In the genomic region with DNA sequence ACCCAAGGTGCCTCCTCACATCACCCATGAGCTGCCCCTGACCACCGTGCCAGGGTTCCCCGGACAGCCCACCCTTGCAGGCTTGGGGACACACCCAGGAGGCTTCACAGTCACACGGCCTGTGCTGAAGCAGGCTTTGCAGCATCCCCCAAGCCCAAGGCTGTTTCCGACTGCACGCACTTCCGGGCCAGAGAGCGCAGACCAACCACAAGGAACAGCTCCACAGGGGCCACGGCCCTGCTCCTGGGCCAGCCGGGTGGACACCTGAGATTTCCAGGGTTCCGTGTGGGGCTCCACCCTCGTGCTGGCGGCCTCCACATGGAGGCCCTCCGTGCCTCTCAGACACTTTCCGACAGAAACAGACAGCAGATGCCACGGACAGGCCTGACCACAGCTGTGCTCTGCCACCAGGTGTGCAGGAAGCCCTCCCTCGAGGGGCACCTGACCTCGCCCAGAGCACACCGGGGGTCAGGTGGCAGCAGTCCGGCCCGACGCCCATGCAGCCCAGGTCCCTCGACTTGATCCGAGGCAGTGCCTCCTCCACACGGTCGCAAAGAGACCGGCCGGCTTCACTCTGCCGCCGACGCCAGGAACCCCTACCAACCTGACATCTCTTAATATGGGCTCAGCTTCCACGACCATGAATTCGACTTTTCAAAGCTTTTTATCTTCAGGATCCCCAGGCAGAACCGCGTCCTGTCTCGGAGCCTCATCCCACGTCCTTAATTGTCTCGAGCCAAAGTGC, we compare ENCODE assay signal across 2 cellular contexts.
TF ChIP-seq lines count a peak whose summit lies in the region.

No MANE protein-coding gene starts in this region.

TF ChIP-seq in SK-N-SH, 30 proteins besides CTCF, POLR2A, EP300 and RAD21 (continued from another document):
- TF ChIP-seq, protein P1, sequence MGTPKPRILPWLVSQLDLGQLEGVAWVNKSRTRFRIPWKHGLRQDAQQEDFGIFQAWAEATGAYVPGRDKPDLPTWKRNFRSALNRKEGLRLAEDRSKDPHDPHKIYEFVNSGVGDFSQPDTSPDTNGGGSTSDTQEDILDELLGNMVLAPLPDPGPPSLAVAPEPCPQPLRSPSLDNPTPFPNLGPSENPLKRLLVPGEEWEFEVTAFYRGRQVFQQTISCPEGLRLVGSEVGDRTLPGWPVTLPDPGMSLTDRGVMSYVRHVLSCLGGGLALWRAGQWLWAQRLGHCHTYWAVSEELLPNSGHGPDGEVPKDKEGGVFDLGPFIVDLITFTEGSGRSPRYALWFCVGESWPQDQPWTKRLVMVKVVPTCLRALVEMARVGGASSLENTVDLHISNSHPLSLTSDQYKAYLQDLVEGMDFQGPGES (IDR thresholded peaks at IDR 0.05; ENCODE audit: low read depth, low read length): no peak
- no peak for TF ChIP-seq TAF1 (IDR thresholded peaks at IDR 0.05; ENCODE audit: borderline replicate concordance, low read depth, low read length)
- no peak for TF ChIP-seq GATA2 (CRISPR knock-in tag; IDR thresholded peaks at IDR 0.05)
- no peak for TF ChIP-seq TCF12 (IDR thresholded peaks at IDR 0.05)
- TF ChIP-seq, protein P2, sequence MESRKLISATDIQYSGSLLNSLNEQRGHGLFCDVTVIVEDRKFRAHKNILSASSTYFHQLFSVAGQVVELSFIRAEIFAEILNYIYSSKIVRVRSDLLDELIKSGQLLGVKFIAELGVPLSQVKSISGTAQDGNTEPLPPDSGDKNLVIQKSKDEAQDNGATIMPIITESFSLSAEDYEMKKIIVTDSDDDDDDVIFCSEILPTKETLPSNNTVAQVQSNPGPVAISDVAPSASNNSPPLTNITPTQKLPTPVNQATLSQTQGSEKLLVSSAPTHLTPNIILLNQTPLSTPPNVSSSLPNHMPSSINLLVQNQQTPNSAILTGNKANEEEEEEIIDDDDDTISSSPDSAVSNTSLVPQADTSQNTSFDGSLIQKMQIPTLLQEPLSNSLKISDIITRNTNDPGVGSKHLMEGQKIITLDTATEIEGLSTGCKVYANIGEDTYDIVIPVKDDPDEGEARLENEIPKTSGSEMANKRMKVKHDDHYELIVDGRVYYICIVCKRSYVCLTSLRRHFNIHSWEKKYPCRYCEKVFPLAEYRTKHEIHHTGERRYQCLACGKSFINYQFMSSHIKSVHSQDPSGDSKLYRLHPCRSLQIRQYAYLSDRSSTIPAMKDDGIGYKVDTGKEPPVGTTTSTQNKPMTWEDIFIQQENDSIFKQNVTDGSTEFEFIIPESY (IDR thresholded peaks at IDR 0.05; ENCODE audit: borderline replicate concordance, low read depth): no peak
- TF ChIP-seq, protein P3, sequence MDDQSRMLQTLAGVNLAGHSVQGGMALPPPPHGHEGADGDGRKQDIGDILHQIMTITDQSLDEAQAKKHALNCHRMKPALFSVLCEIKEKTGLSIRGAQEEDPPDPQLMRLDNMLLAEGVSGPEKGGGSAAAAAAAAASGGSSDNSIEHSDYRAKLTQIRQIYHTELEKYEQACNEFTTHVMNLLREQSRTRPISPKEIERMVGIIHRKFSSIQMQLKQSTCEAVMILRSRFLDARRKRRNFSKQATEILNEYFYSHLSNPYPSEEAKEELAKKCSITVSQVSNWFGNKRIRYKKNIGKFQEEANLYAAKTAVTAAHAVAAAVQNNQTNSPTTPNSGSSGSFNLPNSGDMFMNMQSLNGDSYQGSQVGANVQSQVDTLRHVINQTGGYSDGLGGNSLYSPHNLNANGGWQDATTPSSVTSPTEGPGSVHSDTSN (IDR thresholded peaks at IDR 0.05): no peak

TF ChIP-seq in SK-N-SH treated with all-trans-retinoic acid at 6 μM for 48 hours, 23 proteins besides CTCF, POLR2A, EP300 and RAD21 (continued from another document):
- TF ChIP-seq PPARA (CRISPR knock-in tag; IDR thresholded peaks at IDR 0.05; ENCODE audit: borderline replicate concordance) (no peak), ZNF8 (CRISPR knock-in tag; IDR thresholded peaks at IDR 0.05) (no peak), ARNTL (CRISPR knock-in tag; IDR thresholded peaks at IDR 0.05; ENCODE audit: borderline replicate concordance, low read depth) (no peak)
